ENCODE assay signal across 1 cellular context in the genomic region with DNA sequence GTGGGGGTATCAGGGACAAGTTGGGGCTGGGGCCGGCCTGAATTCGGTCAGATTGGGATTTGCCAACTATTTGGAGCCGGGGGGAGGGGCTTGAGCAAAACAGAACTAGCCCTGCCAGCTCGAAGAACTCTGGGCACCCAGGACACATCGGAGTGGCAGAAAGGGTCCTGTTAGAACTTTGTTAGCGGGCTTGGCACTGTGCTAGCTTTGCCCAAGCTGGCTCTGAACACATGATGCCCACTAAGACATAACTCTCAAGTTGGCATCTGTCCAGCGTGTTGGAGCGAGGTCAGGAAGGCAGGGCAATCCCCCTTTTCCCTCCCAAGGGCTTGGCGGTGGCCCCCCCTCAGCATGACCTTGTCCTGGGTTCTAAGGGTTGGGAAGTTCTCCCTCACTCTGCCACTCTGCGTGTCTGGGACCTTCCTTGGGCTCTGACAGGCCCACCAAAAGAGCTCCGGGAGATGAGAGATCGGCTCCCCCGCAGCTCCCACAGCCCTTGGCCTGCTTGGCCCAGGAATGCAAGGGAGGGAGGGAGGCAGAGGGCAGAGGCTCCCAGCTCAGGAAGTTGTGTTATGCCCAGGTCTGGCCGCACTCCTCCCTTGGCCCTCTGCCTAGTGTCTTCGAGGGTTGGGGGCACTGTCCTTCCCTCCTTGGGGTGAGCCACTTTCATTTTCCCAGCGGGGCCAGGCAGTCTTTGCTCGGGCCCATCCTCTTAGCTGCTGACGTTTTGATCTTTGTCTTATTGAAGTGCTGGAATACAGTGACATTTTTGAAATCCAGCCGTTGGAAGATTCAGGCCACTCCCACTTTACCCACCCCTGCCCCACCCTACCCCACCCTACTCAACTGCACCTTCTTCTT.
TF ChIP-seq lines count a peak whose summit lies in the region.

No MANE protein-coding gene starts in this region.

TF ChIP-seq in HepG2, 621 proteins besides CTCF, POLR2A, EP300 and RAD21 (continued from another document and continues in another):
- TF ChIP-seq ZNF710 (CRISPR knock-in tag; IDR thresholded peaks at IDR 0.05; ENCODE audit: borderline replicate concordance) (0 out of 2 replicates have a peak, but pooled peaks have one; percentile 22), ZFAT (CRISPR knock-in tag; conservative IDR thresholded peaks at IDR 0.05) (no peak), GFI1 (CRISPR knock-in tag; IDR thresholded peaks at IDR 0.05; ENCODE audit: borderline replicate concordance) (no peak; the same call in 1 of the 2 replicates), ZNF232 (CRISPR knock-in tag; IDR thresholded peaks at IDR 0.05; ENCODE audit: borderline replicate concordance) (0 out of 2 replicates have a peak, but pooled peaks have one; percentile 17), E2F5 (CRISPR knock-in tag; conservative IDR thresholded peaks at IDR 0.05) (no peak), JDP2 (CRISPR knock-in tag; IDR thresholded peaks at IDR 0.05; ENCODE audit: borderline replicate concordance) (no peak), MTF1 (CRISPR knock-in tag; IDR thresholded peaks at IDR 0.05) (no peak), ZFP1 (CRISPR knock-in tag; IDR thresholded peaks at IDR 0.05) (no peak), ZSCAN25 (CRISPR knock-in tag; IDR thresholded peaks at IDR 0.05) (peak; percentile 49; the same call in 1 of the 2 replicates), ZNF569 (CRISPR knock-in tag; IDR thresholded peaks at IDR 0.05; ENCODE audit: borderline replicate concordance) (no peak), UBTF (CRISPR knock-in tag; IDR thresholded peaks at IDR 0.05) (peak; percentile 40; the same call in 1 of the 2 replicates), TIGD3 (CRISPR knock-in tag; IDR thresholded peaks at IDR 0.05; ENCODE audit: borderline replicate concordance) (0 out of 2 replicates have a peak, but pooled peaks have one; percentile 34), CCDC6 (CRISPR knock-in tag; IDR thresholded peaks at IDR 0.05) (0 out of 2 replicates have a peak, but pooled peaks have one; percentile 54), ZNF782 (CRISPR knock-in tag; IDR thresholded peaks at IDR 0.05; ENCODE audit: borderline replicate concordance) (0 out of 2 replicates have a peak, but pooled peaks have one; percentile 51), NR2F1 (CRISPR knock-in tag; IDR thresholded peaks at IDR 0.05) (0 out of 4 replicates have a peak, but pooled peaks of 1 of the 2 experiments have one; percentile 22), PHF5A (CRISPR knock-in tag; IDR thresholded peaks at IDR 0.05; ENCODE audit: low read depth, unreplicated experiment) (no peak), ZNF512 (CRISPR knock-in tag; IDR thresholded peaks at IDR 0.05) (no peak), SALL1 (CRISPR knock-in tag; IDR thresholded peaks at IDR 0.05) (peak; percentile 63), RFXAP (CRISPR knock-in tag; IDR thresholded peaks at IDR 0.05; ENCODE audit: borderline replicate concordance) (0 out of 2 replicates have a peak, but pooled peaks have one; percentile 35), ZNF501 (CRISPR knock-in tag; IDR thresholded peaks at IDR 0.05) (peak; percentile 1; the same call in 1 of the 2 replicates), MTA1 (CRISPR knock-in tag; IDR thresholded peaks at IDR 0.05; ENCODE audit: borderline replicate concordance) (peak; percentile 49; the same call in 1 of the 2 replicates), ZNF570 (CRISPR knock-in tag; IDR thresholded peaks at IDR 0.05; ENCODE audit: borderline replicate concordance) (no peak), NR2C2 (CRISPR knock-in tag; IDR thresholded peaks at IDR 0.05; ENCODE audit: borderline replicate concordance) (0 out of 2 replicates have a peak, but pooled peaks have one; percentile 19), ARNTL (CRISPR knock-in tag; IDR thresholded peaks at IDR 0.05) (0 out of 2 replicates have a peak, but pooled peaks have one; percentile 20), CCAR2 (optimal IDR thresholded peaks at IDR 0.05; ENCODE audit: low read depth, low read length) (no peak), MYC (CRISPR knock-in tag; IDR thresholded peaks at IDR 0.05; ENCODE audit: borderline replicate concordance) (0 out of 2 replicates have a peak, but pooled peaks have one; percentile 21), ZMYM3 (CRISPR knock-in tag; IDR thresholded peaks at IDR 0.05) (peak; percentile 48; the same call in 1 of the 2 replicates)
- TF ChIP-seq, protein P1, sequence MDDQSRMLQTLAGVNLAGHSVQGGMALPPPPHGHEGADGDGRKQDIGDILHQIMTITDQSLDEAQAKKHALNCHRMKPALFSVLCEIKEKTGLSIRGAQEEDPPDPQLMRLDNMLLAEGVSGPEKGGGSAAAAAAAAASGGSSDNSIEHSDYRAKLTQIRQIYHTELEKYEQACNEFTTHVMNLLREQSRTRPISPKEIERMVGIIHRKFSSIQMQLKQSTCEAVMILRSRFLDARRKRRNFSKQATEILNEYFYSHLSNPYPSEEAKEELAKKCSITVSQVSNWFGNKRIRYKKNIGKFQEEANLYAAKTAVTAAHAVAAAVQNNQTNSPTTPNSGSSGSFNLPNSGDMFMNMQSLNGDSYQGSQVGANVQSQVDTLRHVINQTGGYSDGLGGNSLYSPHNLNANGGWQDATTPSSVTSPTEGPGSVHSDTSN (CRISPR knock-in tag; IDR thresholded peaks at IDR 0.05; ENCODE audit: borderline replicate concordance), result no peak
- TF ChIP-seq, protein P2, sequence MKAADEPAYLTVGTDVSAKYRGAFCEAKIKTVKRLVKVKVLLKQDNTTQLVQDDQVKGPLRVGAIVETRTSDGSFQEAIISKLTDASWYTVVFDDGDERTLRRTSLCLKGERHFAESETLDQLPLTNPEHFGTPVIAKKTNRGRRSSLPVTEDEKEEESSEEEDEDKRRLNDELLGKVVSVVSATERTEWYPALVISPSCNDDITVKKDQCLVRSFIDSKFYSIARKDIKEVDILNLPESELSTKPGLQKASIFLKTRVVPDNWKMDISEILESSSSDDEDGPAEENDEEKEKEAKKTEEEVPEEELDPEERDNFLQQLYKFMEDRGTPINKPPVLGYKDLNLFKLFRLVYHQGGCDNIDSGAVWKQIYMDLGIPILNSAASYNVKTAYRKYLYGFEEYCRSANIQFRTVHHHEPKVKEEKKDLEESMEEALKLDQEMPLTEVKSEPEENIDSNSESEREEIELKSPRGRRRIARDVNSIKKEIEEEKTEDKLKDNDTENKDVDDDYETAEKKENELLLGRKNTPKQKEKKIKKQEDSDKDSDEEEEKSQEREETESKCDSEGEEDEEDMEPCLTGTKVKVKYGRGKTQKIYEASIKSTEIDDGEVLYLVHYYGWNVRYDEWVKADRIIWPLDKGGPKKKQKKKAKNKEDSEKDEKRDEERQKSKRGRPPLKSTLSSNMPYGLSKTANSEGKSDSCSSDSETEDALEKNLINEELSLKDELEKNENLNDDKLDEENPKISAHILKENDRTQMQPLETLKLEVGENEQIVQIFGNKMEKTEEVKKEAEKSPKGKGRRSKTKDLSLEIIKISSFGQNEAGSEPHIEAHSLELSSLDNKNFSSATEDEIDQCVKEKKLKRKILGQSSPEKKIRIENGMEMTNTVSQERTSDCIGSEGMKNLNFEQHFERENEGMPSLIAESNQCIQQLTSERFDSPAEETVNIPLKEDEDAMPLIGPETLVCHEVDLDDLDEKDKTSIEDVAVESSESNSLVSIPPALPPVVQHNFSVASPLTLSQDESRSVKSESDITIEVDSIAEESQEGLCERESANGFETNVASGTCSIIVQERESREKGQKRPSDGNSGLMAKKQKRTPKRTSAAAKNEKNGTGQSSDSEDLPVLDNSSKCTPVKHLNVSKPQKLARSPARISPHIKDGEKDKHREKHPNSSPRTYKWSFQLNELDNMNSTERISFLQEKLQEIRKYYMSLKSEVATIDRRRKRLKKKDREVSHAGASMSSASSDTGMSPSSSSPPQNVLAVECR (CRISPR knock-in tag; IDR thresholded peaks at IDR 0.05; ENCODE audit: borderline replicate concordance), result 0 out of 2 replicates have a peak, but pooled peaks have one; percentile 3
- TF ChIP-seq, protein P3, sequence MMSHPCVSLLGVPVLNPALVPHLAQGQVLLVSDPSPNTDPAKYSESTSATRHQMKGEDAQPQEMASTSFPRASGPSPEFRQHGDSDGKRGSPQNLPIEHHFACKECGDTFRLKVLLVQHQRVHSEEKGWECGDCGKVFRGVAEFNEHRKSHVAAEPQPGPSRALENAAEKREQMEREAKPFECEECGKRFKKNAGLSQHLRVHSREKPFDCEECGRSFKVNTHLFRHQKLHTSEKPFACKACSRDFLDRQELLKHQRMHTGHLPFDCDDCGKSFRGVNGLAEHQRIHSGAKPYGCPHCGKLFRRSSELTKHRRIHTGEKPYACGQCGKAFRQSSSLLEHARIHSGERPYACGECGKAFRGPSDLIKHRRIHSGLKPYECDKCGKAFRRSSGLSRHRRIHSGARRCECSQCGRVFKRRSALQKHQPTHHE (CRISPR knock-in tag; IDR thresholded peaks at IDR 0.05; ENCODE audit: borderline replicate concordance), result 0 out of 2 replicates have a peak, but pooled peaks have one; percentile 29
- TF ChIP-seq, protein P4, sequence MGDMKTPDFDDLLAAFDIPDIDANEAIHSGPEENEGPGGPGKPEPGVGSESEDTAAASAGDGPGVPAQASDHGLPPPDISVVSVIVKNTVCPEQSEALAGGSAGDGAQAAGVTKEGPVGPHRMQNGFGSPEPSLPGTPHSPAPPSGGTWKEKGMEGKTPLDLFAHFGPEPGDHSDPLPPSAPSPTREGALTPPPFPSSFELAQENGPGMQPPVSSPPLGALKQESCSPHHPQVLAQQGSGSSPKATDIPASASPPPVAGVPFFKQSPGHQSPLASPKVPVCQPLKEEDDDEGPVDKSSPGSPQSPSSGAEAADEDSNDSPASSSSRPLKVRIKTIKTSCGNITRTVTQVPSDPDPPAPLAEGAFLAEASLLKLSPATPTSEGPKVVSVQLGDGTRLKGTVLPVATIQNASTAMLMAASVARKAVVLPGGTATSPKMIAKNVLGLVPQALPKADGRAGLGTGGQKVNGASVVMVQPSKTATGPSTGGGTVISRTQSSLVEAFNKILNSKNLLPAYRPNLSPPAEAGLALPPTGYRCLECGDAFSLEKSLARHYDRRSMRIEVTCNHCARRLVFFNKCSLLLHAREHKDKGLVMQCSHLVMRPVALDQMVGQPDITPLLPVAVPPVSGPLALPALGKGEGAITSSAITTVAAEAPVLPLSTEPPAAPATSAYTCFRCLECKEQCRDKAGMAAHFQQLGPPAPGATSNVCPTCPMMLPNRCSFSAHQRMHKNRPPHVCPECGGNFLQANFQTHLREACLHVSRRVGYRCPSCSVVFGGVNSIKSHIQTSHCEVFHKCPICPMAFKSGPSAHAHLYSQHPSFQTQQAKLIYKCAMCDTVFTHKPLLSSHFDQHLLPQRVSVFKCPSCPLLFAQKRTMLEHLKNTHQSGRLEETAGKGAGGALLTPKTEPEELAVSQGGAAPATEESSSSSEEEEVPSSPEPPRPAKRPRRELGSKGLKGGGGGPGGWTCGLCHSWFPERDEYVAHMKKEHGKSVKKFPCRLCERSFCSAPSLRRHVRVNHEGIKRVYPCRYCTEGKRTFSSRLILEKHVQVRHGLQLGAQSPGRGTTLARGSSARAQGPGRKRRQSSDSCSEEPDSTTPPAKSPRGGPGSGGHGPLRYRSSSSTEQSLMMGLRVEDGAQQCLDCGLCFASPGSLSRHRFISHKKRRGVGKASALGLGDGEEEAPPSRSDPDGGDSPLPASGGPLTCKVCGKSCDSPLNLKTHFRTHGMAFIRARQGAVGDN (CRISPR knock-in tag; IDR thresholded peaks at IDR 0.05), result peak; percentile 72
